Comparison of ENCODE assay signal across 16 cellular contexts in the genomic region with DNA sequence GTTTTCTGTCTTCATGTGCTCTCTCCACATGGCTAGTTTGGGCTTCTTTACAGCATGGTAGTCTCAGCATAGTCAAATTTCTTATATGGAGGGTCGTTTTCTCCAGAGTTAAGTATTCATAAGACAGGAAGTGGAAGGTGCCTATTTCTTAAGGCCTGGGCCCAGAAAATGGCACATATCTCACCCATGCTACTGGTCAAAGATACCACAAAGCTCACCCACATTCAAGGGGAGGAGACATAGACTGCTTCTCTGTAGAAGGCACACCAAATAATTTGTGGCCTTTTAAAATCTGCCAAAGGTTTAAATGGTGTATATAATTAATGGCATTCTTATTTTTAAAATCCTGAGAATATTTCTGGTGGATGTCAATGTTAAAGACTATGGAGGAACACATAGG.
"Had no signal": no experiment of that assay in that cellular context is flagged by ENCODE, and none has a peak within 500 bp of the region (broad histone marks: within the 10 kb centered on the region; RNA-seq: fewer than 3 reads in every experiment).

No MANE protein-coding gene starts in this region.

- DNase-seq: activated CD4-positive, alpha-beta memory T cell treated with anti-CD3 and anti-CD28 coated beads for 36 hours; activated CD4-positive, alpha-beta T cell treated with anti-CD3 and anti-CD28 coated beads for 1 hour; activated naive CD4-positive, alpha-beta T cell treated with anti-CD3 and anti-CD28 coated beads for 36 hours; adrenal gland; body of pancreas; central memory CD4-positive, alpha-beta T cell; cortex of kidney; effector memory CD4-positive, alpha-beta T cell; hippocampal formation; kidney glomerular epithelial cell; mesendoderm; ovary; stimulated activated CD4-positive, alpha-beta T cell treated with anti-CD3 and anti-CD28 coated beads, Interleukin-2, amount 100 ng/mL, for 48 hours; stimulated activated CD8-positive, alpha-beta memory T cell treated with anti-CD3 and anti-CD28 coated beads, Interleukin-4, amount 100 ng/mL, for 48 hours; stomach had no signal

- H3K4me3 ChIP-seq: adrenal gland, body of pancreas, ovary, stomach had no signal

- H3K36me3 ChIP-seq: adrenal gland, ovary, stomach had no signal

- H3K27ac ChIP-seq: adrenal gland, body of pancreas, epithelial cell of prostate, ovary, stomach had no signal

- ATAC-seq: body of pancreas had no signal

- H3K27me3 ChIP-seq: adrenal gland, body of pancreas, ovary, stomach had no signal

- H3K9me3 ChIP-seq: adrenal gland, body of pancreas, ovary, stomach had no signal
